ENCODE assay signal across 1 cellular context in the genomic region with DNA sequence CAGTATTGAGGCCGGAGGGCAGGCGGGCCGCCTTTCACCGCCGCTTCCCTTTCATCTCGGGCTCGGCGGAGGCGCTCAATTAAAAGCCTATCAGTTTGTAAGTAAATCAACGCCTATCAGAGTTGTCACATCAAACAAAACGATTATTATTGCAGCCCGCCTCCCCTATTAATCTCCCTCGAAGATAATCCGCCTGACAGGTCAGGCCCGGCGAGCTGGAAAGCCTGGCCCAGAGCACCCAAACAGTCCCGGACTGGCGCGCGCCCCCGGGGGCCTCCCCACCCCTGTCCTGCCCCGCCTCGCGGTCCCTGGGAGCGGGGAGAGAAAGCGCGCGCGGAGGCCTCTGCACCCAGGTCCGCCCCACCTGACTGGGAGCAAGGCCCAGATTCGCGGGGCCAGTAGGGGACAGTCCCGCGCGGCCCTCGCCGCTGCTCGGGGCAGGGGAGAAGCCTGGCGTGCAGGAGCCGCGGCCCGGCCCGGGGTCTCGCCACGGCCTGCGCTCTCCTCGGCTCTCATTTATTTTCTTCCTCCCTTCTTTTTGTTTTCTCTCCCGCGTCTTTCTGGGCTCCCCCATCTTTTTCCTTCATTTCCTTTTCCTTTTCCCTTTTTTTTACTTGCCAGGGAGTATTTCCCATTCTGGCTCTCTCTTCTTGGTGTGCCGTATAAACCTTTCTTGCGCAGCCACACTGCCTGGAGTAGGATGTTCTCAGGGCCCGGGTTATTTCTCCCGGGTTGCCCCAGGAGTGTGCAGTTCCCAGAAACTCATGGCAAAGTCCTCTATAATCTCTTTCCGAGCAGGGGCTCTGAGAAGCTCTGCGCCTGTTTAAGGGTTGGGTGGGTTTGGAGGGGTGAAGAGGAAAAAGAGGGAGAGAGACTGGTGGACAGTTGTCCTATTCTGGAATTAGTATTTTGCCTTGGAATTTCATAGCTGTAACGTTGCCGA.
TF ChIP-seq lines count a peak whose summit lies in the region.

No MANE protein-coding gene starts in this region.

TF ChIP-seq in HEK293, 187 proteins besides CTCF, POLR2A, EP300 and RAD21 (continued from another document):
- TF ChIP-seq, protein P1, sequence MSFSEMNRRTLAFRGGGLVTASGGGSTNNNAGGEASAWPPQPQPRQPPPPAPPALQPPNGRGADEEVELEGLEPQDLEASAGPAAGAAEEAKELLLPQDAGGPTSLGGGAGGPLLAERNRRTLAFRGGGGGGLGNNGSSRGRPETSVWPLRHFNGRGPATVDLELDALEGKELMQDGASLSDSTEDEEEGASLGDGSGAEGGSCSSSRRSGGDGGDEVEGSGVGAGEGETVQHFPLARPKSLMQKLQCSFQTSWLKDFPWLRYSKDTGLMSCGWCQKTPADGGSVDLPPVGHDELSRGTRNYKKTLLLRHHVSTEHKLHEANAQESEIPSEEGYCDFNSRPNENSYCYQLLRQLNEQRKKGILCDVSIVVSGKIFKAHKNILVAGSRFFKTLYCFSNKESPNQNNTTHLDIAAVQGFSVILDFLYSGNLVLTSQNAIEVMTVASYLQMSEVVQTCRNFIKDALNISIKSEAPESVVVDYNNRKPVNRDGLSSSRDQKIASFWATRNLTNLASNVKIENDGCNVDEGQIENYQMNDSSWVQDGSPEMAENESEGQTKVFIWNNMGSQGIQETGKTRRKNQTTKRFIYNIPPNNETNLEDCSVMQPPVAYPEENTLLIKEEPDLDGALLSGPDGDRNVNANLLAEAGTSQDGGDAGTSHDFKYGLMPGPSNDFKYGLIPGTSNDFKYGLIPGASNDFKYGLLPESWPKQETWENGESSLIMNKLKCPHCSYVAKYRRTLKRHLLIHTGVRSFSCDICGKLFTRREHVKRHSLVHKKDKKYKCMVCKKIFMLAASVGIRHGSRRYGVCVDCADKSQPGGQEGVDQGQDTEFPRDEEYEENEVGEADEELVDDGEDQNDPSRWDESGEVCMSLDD (tag by site-specific recombination; IDR thresholded peaks at IDR 0.05): no peak
- TF ChIP-seq, protein P2, sequence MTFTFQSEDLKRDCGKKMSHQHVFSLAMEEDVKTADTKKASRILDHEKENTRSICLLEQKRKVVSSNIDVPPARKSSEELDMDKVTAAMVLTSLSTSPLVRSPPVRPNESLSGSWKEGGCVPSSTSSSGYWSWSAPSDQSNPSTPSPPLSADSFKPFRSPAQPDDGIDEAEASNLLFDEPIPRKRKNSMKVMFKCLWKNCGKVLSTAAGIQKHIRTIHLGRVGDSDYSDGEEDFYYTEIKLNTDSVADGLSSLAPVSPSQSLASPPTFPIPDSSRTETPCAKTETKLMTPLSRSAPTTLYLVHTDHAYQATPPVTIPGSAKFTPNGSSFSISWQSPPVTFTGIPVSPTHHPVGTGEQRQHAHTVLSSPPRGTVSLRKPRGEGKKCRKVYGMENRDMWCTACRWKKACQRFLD (tag by site-specific recombination; IDR thresholded peaks at IDR 0.05): no peak
- TF ChIP-seq ZNF19 (tag by site-specific recombination; IDR thresholded peaks at IDR 0.05; ENCODE audit: low read depth) (no peak), ZNF626 (tag by site-specific recombination; IDR thresholded peaks at IDR 0.05) (no peak), ZNF776 (tag by site-specific recombination; IDR thresholded peaks at IDR 0.05; ENCODE audit: borderline replicate concordance) (no peak), ZNF292 (tag by site-specific recombination; IDR thresholded peaks at IDR 0.05; ENCODE audit: borderline replicate concordance, low read depth) (no peak), ZNF791 (tag by site-specific recombination; IDR thresholded peaks at IDR 0.05) (no peak), MZF1 (tag by site-specific recombination; IDR thresholded peaks at IDR 0.05; ENCODE audit: borderline replicate concordance) (no peak), ZBTB21 (tag by site-specific recombination; IDR thresholded peaks at IDR 0.05) (no peak), ZBTB8A (tag by site-specific recombination; IDR thresholded peaks at IDR 0.05) (no peak; the same call in 1 of the 2 replicates), ZNF548 (tag by site-specific recombination; IDR thresholded peaks at IDR 0.05) (no peak), KLF16 (tag by site-specific recombination; IDR thresholded peaks at IDR 0.05) (no peak), ZNF585B (tag by site-specific recombination; IDR thresholded peaks at IDR 0.05) (no peak), ZNF169 (tag by site-specific recombination; IDR thresholded peaks at IDR 0.05) (no peak), YY1 (tag by site-specific recombination; IDR thresholded peaks at IDR 0.05) (no peak), ZFP41 (tag by site-specific recombination; IDR thresholded peaks at IDR 0.05; ENCODE audit: borderline replicate concordance) (no peak), FEZF1 (tag by site-specific recombination; IDR thresholded peaks at IDR 0.05) (peak; percentile 79), ZNF521 (tag by site-specific recombination; IDR thresholded peaks at IDR 0.05) (no peak), ZNF121 (tag by site-specific recombination; IDR thresholded peaks at IDR 0.05) (peak; percentile 17; the same call in 1 of the 2 replicates), ZNF558 (tag by site-specific recombination; IDR thresholded peaks at IDR 0.05) (no peak), ZNF768 (tag by site-specific recombination; IDR thresholded peaks at IDR 0.05) (no peak), SP2 (tag by site-specific recombination; IDR thresholded peaks at IDR 0.05) (no peak), ZIC2 (tag by site-specific recombination; IDR thresholded peaks at IDR 0.05) (no peak), ZNF701 (tag by site-specific recombination; IDR thresholded peaks at IDR 0.05) (no peak), ZNF707 (tag by site-specific recombination; IDR thresholded peaks at IDR 0.05) (no peak), ZFP3 (tag by site-specific recombination; IDR thresholded peaks at IDR 0.05; ENCODE audit: low read depth) (no peak), ZNF140 (tag by site-specific recombination; IDR thresholded peaks at IDR 0.05) (no peak), ZNF561 (tag by site-specific recombination; IDR thresholded peaks at IDR 0.05; ENCODE audit: borderline replicate concordance) (no peak), ZNF837 (tag by site-specific recombination; IDR thresholded peaks at IDR 0.05) (no peak), ZNF777 (tag by site-specific recombination; IDR thresholded peaks at IDR 0.05; ENCODE audit: borderline replicate concordance) (no peak), KLF1 (tag by site-specific recombination; IDR thresholded peaks at IDR 0.05) (0 out of 2 replicates have a peak, but pooled peaks have one; percentile 20), GLI4 (tag by site-specific recombination; IDR thresholded peaks at IDR 0.05) (no peak), ZNF747 (tag by site-specific recombination; IDR thresholded peaks at IDR 0.05) (no peak)
- TF ChIP-seq, protein P3, sequence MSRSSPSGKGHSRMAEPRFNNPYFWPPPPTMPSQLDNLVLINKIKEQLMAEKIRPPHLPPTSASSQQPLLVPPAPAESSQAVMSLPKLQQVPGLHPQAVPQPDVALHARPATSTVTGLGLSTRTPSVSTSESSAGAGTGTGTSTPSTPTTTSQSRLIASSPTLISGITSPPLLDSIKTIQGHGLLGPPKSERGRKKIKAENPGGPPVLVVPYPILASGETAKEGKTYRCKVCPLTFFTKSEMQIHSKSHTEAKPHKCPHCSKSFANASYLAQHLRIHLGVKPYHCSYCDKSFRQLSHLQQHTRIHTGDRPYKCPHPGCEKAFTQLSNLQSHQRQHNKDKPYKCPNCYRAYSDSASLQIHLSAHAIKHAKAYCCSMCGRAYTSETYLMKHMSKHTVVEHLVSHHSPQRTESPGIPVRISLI (tag by site-specific recombination; IDR thresholded peaks at IDR 0.05): no peak
- TF ChIP-seq, protein P4, sequence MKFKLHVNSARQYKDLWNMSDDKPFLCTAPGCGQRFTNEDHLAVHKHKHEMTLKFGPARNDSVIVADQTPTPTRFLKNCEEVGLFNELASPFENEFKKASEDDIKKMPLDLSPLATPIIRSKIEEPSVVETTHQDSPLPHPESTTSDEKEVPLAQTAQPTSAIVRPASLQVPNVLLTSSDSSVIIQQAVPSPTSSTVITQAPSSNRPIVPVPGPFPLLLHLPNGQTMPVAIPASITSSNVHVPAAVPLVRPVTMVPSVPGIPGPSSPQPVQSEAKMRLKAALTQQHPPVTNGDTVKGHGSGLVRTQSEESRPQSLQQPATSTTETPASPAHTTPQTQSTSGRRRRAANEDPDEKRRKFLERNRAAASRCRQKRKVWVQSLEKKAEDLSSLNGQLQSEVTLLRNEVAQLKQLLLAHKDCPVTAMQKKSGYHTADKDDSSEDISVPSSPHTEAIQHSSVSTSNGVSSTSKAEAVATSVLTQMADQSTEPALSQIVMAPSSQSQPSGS (tag by site-specific recombination; IDR thresholded peaks at IDR 0.05; ENCODE audit: low read depth): no peak
- TF ChIP-seq, protein P5, sequence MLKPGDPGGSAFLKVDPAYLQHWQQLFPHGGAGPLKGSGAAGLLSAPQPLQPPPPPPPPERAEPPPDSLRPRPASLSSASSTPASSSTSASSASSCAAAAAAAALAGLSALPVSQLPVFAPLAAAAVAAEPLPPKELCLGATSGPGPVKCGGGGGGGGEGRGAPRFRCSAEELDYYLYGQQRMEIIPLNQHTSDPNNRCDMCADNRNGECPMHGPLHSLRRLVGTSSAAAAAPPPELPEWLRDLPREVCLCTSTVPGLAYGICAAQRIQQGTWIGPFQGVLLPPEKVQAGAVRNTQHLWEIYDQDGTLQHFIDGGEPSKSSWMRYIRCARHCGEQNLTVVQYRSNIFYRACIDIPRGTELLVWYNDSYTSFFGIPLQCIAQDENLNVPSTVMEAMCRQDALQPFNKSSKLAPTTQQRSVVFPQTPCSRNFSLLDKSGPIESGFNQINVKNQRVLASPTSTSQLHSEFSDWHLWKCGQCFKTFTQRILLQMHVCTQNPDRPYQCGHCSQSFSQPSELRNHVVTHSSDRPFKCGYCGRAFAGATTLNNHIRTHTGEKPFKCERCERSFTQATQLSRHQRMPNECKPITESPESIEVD (tag by site-specific recombination; IDR thresholded peaks at IDR 0.05): no peak
- TF ChIP-seq, protein P6, sequence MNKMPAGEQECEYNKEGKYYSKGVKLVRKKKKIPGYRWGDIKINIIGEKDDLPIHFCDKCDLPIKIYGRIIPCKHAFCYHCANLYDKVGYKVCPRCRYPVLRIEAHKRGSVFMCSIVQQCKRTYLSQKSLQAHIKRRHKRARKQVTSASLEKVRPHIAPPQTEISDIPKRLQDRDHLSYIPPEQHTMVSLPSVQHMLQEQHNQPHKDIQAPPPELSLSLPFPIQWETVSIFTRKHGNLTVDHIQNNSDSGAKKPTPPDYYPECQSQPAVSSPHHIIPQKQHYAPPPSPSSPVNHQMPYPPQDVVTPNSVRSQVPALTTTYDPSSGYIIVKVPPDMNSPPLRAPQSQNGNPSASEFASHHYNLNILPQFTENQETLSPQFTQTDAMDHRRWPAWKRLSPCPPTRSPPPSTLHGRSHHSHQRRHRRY (tag by site-specific recombination; IDR thresholded peaks at IDR 0.05): peak; percentile 67; the same call in 1 of the 2 replicates
- TF ChIP-seq, protein P7, sequence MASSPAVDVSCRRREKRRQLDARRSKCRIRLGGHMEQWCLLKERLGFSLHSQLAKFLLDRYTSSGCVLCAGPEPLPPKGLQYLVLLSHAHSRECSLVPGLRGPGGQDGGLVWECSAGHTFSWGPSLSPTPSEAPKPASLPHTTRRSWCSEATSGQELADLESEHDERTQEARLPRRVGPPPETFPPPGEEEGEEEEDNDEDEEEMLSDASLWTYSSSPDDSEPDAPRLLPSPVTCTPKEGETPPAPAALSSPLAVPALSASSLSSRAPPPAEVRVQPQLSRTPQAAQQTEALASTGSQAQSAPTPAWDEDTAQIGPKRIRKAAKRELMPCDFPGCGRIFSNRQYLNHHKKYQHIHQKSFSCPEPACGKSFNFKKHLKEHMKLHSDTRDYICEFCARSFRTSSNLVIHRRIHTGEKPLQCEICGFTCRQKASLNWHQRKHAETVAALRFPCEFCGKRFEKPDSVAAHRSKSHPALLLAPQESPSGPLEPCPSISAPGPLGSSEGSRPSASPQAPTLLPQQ (tag by site-specific recombination; IDR thresholded peaks at IDR 0.05): no peak
- TF ChIP-seq, protein P8, sequence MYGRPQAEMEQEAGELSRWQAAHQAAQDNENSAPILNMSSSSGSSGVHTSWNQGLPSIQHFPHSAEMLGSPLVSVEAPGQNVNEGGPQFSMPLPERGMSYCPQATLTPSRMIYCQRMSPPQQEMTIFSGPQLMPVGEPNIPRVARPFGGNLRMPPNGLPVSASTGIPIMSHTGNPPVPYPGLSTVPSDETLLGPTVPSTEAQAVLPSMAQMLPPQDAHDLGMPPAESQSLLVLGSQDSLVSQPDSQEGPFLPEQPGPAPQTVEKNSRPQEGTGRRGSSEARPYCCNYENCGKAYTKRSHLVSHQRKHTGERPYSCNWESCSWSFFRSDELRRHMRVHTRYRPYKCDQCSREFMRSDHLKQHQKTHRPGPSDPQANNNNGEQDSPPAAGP (tag by site-specific recombination; IDR thresholded peaks at IDR 0.05): peak; percentile 58; the same call in 1 of the 2 replicates
- TF ChIP-seq, protein P9, sequence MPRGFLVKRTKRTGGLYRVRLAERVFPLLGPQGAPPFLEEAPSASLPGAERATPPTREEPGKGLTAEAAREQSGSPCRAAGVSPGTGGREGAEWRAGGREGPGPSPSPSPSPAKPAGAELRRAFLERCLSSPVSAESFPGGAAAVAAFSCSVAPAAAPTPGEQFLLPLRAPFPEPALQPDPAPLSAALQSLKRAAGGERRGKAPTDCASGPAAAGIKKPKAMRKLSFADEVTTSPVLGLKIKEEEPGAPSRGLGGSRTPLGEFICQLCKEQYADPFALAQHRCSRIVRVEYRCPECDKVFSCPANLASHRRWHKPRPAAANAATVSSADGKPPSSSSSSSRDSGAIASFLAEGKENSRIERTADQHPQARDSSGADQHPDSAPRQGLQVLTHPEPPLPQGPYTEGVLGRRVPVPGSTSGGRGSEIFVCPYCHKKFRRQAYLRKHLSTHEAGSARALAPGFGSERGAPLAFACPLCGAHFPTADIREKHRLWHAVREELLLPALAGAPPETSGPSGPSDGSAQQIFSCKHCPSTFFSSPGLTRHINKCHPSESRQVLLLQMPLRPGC (tag by site-specific recombination; IDR thresholded peaks at IDR 0.05): no peak
- TF ChIP-seq, protein P10, sequence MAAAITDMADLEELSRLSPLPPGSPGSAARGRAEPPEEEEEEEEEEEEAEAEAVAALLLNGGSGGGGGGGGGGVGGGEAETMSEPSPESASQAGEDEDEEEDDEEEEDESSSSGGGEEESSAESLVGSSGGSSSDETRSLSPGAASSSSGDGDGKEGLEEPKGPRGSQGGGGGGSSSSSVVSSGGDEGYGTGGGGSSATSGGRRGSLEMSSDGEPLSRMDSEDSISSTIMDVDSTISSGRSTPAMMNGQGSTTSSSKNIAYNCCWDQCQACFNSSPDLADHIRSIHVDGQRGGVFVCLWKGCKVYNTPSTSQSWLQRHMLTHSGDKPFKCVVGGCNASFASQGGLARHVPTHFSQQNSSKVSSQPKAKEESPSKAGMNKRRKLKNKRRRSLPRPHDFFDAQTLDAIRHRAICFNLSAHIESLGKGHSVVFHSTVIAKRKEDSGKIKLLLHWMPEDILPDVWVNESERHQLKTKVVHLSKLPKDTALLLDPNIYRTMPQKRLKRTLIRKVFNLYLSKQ (tag by site-specific recombination; IDR thresholded peaks at IDR 0.05; ENCODE audit: borderline replicate concordance): no peak
